ENCODE assay signal across 20 cellular contexts in the genomic region with DNA sequence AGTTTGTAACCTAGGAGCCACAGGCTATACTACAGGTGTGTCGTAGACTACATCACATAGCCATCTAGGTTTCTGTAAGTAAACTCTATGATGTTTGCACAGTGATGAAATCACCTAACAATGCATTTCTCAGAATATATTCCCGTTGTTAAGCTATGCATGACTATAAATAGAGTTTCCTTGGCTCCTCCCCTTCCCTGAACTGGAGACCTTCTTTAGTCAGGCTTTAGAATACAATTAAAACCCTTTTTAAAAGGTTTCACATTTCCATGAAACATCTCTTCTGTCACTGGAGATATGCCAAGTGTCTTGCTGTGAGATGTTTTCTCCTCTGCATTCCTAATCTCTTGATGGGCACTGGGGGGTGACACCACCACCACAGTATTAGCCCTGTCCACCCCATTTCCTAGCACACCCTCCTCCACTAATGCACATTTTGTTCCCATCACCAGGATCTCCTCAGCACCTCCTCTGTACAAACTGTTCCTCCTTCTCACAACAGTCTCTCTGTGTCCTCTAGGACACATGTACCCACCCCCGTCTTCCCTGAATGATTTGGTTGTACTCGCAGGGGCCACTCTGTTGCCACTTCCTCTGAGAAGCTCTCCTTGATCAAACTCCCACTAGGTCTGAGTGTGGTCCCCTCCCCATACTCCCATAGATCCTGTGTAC.
DNase-seq lines count a peak whose midpoint lies in the region; TF ChIP-seq lines count a peak whose summit lies in the region.
"Had no signal": no experiment of that assay in that cellular context is flagged by ENCODE, and none has a peak within 500 bp of the region (broad histone marks: within the 10 kb centered on the region; RNA-seq: fewer than 3 reads in every experiment).

No MANE protein-coding gene starts in this region.

- no peaks in the 10 kb centered on the region for H3K4me1 Mint-ChIP-seq in activated T-cell treated with anti-CD3 and anti-CD28 coated beads, Interleukin-2, amount 50 U/mL, for 24 hours (ENCODE audit: low read depth)
- H3K4me1 Mint-ChIP-seq: activated CD4-positive, alpha-beta T cell treated with anti-CD3 and anti-CD28 coated beads for 36 hours; stimulated activated naive B cell treated with anti-CD40 and anti-IgM and Interleukin-4, amounts not matched to agents 10 μg/mL and 1 μg/mL and 100 μg/mL, for 72 hours had no signal

- no peak overlapping the region for H3K4me3 ChIP-seq in astrocyte of the cerebellum (ENCODE audit: low read depth, low read length)
- no peak overlapping the region for H3K4me3 ChIP-seq in lower leg skin (ENCODE audit: low read depth, poor library complexity, severe bottlenecking)
- H3K4me3 ChIP-seq: ascending aorta, dorsolateral prefrontal cortex had no signal

- no peak for TF ChIP-seq POLR2A in lower leg skin (IDR thresholded peaks at IDR 0.05)

- WGBS in lower leg skin, 2 donors: 73 to 74% methylated on average over 4 of the region's 4 CpGs

- H3K27ac Mint-ChIP-seq in activated T-cell treated with anti-CD3 and anti-CD28 coated beads, Interleukin-2, amount 50 U/mL, for 24 hours: no peak overlapping the region
- H3K27ac Mint-ChIP-seq: activated CD4-positive, alpha-beta T cell treated with anti-CD3 and anti-CD28 coated beads for 36 hours; CD8-positive, alpha-beta T cell; stimulated activated naive B cell treated with anti-CD40 and anti-IgM and Interleukin-4, amounts not matched to agents 10 μg/mL and 1 μg/mL and 100 μg/mL, for 72 hours had no signal

- in situ Hi-C loops in astrocyte of the cerebellum (cut with HindIII; ENCODE audit: low sequenced_read_pairs): no loop called here

- intact Hi-C loops in lower leg skin (cut with DNase I; ENCODE audit: low total_unique reads): no loop called here

- H3K9me3 Mint-ChIP-seq in activated T-cell treated with anti-CD3 and anti-CD28 coated beads, Interleukin-2, amount 50 U/mL, for 24 hours: peaks cover 5% of the 10 kb centered on the region

- peak; percentile 35 for DNase-seq in NCI-H748 (lab: John Stamatoyannopoulos, UW; ENCODE audit: unreplicated experiment)
- no peak for DNase-seq in NCI-H748 treated with DMSO at 0.1 percent for 48 hours (lab: John Stamatoyannopoulos, UW)
- peak; percentile 56 for DNase-seq in astrocyte of the cerebellum (ENCODE audit: low read depth)
- DNase-seq in fibroblast of peridontal ligament (ENCODE audit: extremely low read depth): peak; percentile 29
- no peak for DNase-seq in activated T-cell treated with anti-CD3 and anti-CD28 coated beads, Interleukin-2, amount 50 U/mL, for 24 hours
- no peak for DNase-seq in cortex of kidney (lab: John Stamatoyannopoulos, UW)
- DNase-seq in ureter (ENCODE audit: low spot score): no peak
- DNase-seq in lower leg skin (ENCODE audit: low spot score in 2 of 2): no peak
- DNase-seq: ACHN; activated CD4-positive, alpha-beta T cell treated with anti-CD3 and anti-CD28 coated beads for 36 hours; CD8-positive, alpha-beta T cell; dorsolateral prefrontal cortex; midbrain; NCI-H1436 treated with DMSO at 0.1 percent for 48 hours; NCI-H510A treated with DMSO at 0.1 percent for 48 hours; stimulated activated naive B cell treated with anti-CD40 and anti-IgM and Interleukin-4, amounts not matched to agents 10 μg/mL and 1 μg/mL and 100 μg/mL, for 72 hours; T1000; trophoblast cell had no signal

- H3K36me3 Mint-ChIP-seq in activated T-cell treated with anti-CD3 and anti-CD28 coated beads, Interleukin-2, amount 50 U/mL, for 24 hours (ENCODE audit: low read depth): no peaks in the 10 kb centered on the region
- H3K36me3 Mint-ChIP-seq: CD8-positive, alpha-beta T cell; stimulated activated naive B cell treated with anti-CD40 and anti-IgM and Interleukin-4, amounts not matched to agents 10 μg/mL and 1 μg/mL and 100 μg/mL, for 72 hours had no signal

- no peak overlapping the region for H3K4me3 Mint-ChIP-seq in activated T-cell treated with anti-CD3 and anti-CD28 coated beads, Interleukin-2, amount 50 U/mL, for 24 hours
- H3K4me3 Mint-ChIP-seq: activated CD4-positive, alpha-beta T cell treated with anti-CD3 and anti-CD28 coated beads for 36 hours; CD8-positive, alpha-beta T cell; neural crest cell; stimulated activated naive B cell treated with anti-CD40 and anti-IgM and Interleukin-4, amounts not matched to agents 10 μg/mL and 1 μg/mL and 100 μg/mL, for 72 hours had no signal

- no peak for TF ChIP-seq CTCF in astrocyte of the cerebellum (IDR thresholded peaks at IDR 0.05; ENCODE audit: low read depth, low read length, missing control alignments)
- no peak for TF ChIP-seq CTCF in lower leg skin (IDR thresholded peaks at IDR 0.05)

- peaks cover 7% of the 10 kb centered on the region for H3K27me3 Mint-ChIP-seq in activated T-cell treated with anti-CD3 and anti-CD28 coated beads, Interleukin-2, amount 50 U/mL, for 24 hours
- H3K27me3 Mint-ChIP-seq: stimulated activated naive B cell treated with anti-CD40 and anti-IgM and Interleukin-4, amounts not matched to agents 10 μg/mL and 1 μg/mL and 100 μg/mL, for 72 hours had no signal

Comparison
In these comparisons a context has a peak if more than half of its experiments do, and no peak if none do; other contexts are left out.
1. DNase-seq: peak in NCI-H748 (single experiment), astrocyte of the cerebellum (single experiment) and fibroblast of peridontal ligament (single experiment); none in NCI-H748 treated with DMSO at 0.1 percent for 48 hours (single experiment), activated T-cell treated with anti-CD3 and anti-CD28 coated beads, Interleukin-2, amount 50 U/mL, for 24 hours (single experiment), cortex of kidney (single experiment), ureter (single experiment) and lower leg skin (0 of 2).